In genomic region chr3:170867143-170867542, GRCh38 we compare ENCODE assay signal across 9 cellular contexts. TPM values are rescaled to one million over a fixed set of nuclear protein-coding genes. Genes with fewer than 3 reads are reported as not detected.
A peak's percentile ranks its signal among the peaks of the same experiment; 100 is the strongest.
DNase-seq lines count a peak whose midpoint lies in the region; ATAC-seq and TF ChIP-seq lines count a peak whose summit lies in the region.
"Had no signal": no experiment of that assay in that cellular context is flagged by ENCODE, and none has a peak within 500 bp of the region (broad histone marks: within the 10 kb centered on the region; RNA-seq: fewer than 3 reads in every experiment).

No MANE protein-coding gene starts in this region.

- H3K27ac ChIP-seq in SK-N-SH (ENCODE audit: low read depth in 2 of 2, low read length in 1 of 2): 0 out of 4 replicates have a peak overlapping the region, but pooled peaks of 1 of the 2 experiments have one; percentile 0
- H3K27ac ChIP-seq in HUES64 (ENCODE audit: low read depth, low read length): peak overlapping the region; percentile 1
- H3K27ac ChIP-seq in brain microvascular endothelial cell: no peak overlapping the region
- peak overlapping the region; percentile 30 for H3K27ac ChIP-seq in osteoblast (ENCODE audit: low read depth, low read length)
- no peak overlapping the region for H3K27ac ChIP-seq in upper lobe of left lung
- H3K27ac ChIP-seq in lower lobe of right lung: no peak overlapping the region

- 44% methylated on average over 1 of the region's 1 CpG for WGBS in SK-N-SH (ENCODE audit: low lambda C conversion rate)
- WGBS in HUES64: 76% methylated on average over 1 of the region's 1 CpG
- 38 to 39% methylated on average over 1 of the region's 1 CpG for WGBS in upper lobe of left lung, 2 donors

- CTCF ChIA-PET in SK-N-SH (lab: Yijun Ruan, JAX): no interaction called here

- no peak for TF ChIP-seq POLR2A in upper lobe of left lung (IDR thresholded peaks at IDR 0.05)

- no peaks in the 10 kb centered on the region for H3K27me3 ChIP-seq in SK-N-SH (ENCODE audit: insufficient read depth)
- no peaks in the 10 kb centered on the region for H3K27me3 ChIP-seq in HUES64 (ENCODE audit: insufficient read depth, low read length)
- no peaks in the 10 kb centered on the region for H3K27me3 ChIP-seq in brain microvascular endothelial cell (replicated peaks)
- no peaks in the 10 kb centered on the region for H3K27me3 ChIP-seq in osteoblast (ENCODE audit: insufficient read depth, low read length)
- no peaks in the 10 kb centered on the region for H3K27me3 ChIP-seq in upper lobe of left lung
- no peaks in the 10 kb centered on the region for H3K27me3 ChIP-seq in lower lobe of right lung (ENCODE audit: low read depth)
- H3K27me3 ChIP-seq in H7 (ENCODE audit: control insufficient read depth, insufficient read depth, low read length): no peaks in the 10 kb centered on the region

- H3K4me1 ChIP-seq in SK-N-SH (ENCODE audit: control insufficient read depth in 1 of 2, insufficient read depth in 2 of 2, low read depth in 1 of 2, low read length in 1 of 2): peaks cover 11 to 19% of the 10 kb centered on the region in 2 experiments; a peak in 3 of 4 replicates
- H3K4me1 ChIP-seq in HUES64 (ENCODE audit: insufficient read depth, low read length): 0 out of 2 replicates have a peak, but pooled peaks cover 3% of the 10 kb centered on the region
- H3K4me1 ChIP-seq in osteoblast (ENCODE audit: insufficient read depth, low read length): peaks cover 22% of the 10 kb centered on the region
- H3K4me1 ChIP-seq in upper lobe of left lung: peaks cover 20 to 30% (median 28%) of the 10 kb centered on the region in 4 donors
- H3K4me1 ChIP-seq in lower lobe of right lung: peaks cover 29% of the 10 kb centered on the region

- peak overlapping the region; percentile 93; the same call in 1 of the 2 replicates for H3K9ac ChIP-seq in SK-N-SH
- H3K9ac ChIP-seq in HUES64 (ENCODE audit: low read depth, low read length): peak overlapping the region; percentile 97; the same call in 1 of the 2 replicates

- H3K4me3 ChIP-seq in SK-N-SH (ENCODE audit: low read depth in 2 of 2, low read length in 1 of 2) (no peak overlapping the region; a peak in 1 of 4 replicates), HUES64 (ENCODE audit: low read length) (peak overlapping the region; percentile 76; the same call in 1 of the 2 replicates), brain microvascular endothelial cell (ENCODE audit: low read depth, low read length) (peak overlapping the region; percentile 90), osteoblast (ENCODE audit: insufficient read depth, low read length) (peak overlapping the region; percentile 38), upper lobe of left lung (peak overlapping the region in 1 of 4 donors; percentile 13), lower lobe of right lung (no peak overlapping the region), H7 (ENCODE audit: insufficient read depth, low read depth, low read length) (no peak overlapping the region)

- TF ChIP-seq EP300 in SK-N-SH (IDR thresholded peaks at IDR 0.05; ENCODE audit: borderline replicate concordance in 1 of 2, low read depth in 1 of 2, low read length in 1 of 2): no peak
- no peak for TF ChIP-seq EP300 in upper lobe of left lung (IDR thresholded peaks at IDR 0.05)

- TF ChIP-seq RAD21 in SK-N-SH (IDR thresholded peaks at IDR 0.05; ENCODE audit: low read length): no peak

- TF ChIP-seq CTCF in SK-N-SH (IDR thresholded peaks at IDR 0.05): no peak
- TF ChIP-seq CTCF in brain microvascular endothelial cell (IDR thresholded peaks at IDR 0.05; ENCODE audit: low read depth, low read length, missing control alignments): no peak
- no peak for TF ChIP-seq CTCF in osteoblast (IDR thresholded peaks at IDR 0.05; ENCODE audit: extremely low read depth, low read depth, low read length)
- no peak for TF ChIP-seq CTCF in upper lobe of left lung (IDR thresholded peaks at IDR 0.05)
- no peak for TF ChIP-seq CTCF in lower lobe of right lung (IDR thresholded peaks at IDR 0.05)

- POLR2A ChIA-PET in SK-N-SH (lab: Yijun Ruan, JAX): no interaction called here

- H4K20me1 ChIP-seq in SK-N-SH (ENCODE audit: insufficient read depth) (peaks cover 13% of the 10 kb centered on the region), osteoblast (ENCODE audit: insufficient read depth, low read length) (peaks cover 22% of the 10 kb centered on the region)

- DNase-seq in SK-N-SH (no peak), brain microvascular endothelial cell (no peak), osteoblast (ENCODE audit: insufficient read length, low spot score, missing footprints) (peak; percentile 36), upper lobe of left lung (no peak), lower lobe of right lung (no peak), H7 (no peak)
- DNase-seq: cerebellar nuclear complex had no signal

- peak overlapping the region; percentile 83; the same call in 1 of the 2 replicates for H3K4me2 ChIP-seq in SK-N-SH
- H3K4me2 ChIP-seq in osteoblast (ENCODE audit: insufficient read depth, low read length): peak overlapping the region; percentile 97

- H2AFZ ChIP-seq in SK-N-SH (ENCODE audit: low read depth) (no peak overlapping the region), osteoblast (ENCODE audit: low read length) (no peak overlapping the region)

- H3K36me3 ChIP-seq in SK-N-SH (replicated peaks in 1 of 2; ENCODE audit: control insufficient read depth in 1 of 2, insufficient read depth in 2 of 2, low read length in 1 of 2) (peaks cover 29 to 30% of the 10 kb centered on the region in 2 experiments), HUES64 (ENCODE audit: insufficient read depth, low read length) (peaks cover 41% of the 10 kb centered on the region), brain microvascular endothelial cell (replicated peaks) (peaks cover 34% of the 10 kb centered on the region), osteoblast (ENCODE audit: insufficient read depth, low read length) (peaks cover 32% of the 10 kb centered on the region), upper lobe of left lung (peaks cover 16 to 36% (median 23%) of the 10 kb centered on the region in 4 donors), lower lobe of right lung (peaks cover 36% of the 10 kb centered on the region), H7 (replicated peaks; ENCODE audit: control insufficient read depth, insufficient read depth, low read length) (peaks cover 8% of the 10 kb centered on the region)

- H3F3A ChIP-seq in SK-N-SH (replicated peaks; ENCODE audit: insufficient read depth): peaks cover 42% of the 10 kb centered on the region

- in situ Hi-C loops in brain microvascular endothelial cell (cut with HindIII; ENCODE audit: low pct_ligation_motif_present, low sequenced_read_pairs): no loop called here

- no peak for ATAC-seq in SK-N-SH treated with all-trans-retinoic acid at 6 μM for 48 hours
- no peak for ATAC-seq in upper lobe of left lung (ENCODE audit: low FRiP score in 2 of 2)
- no peak for ATAC-seq in lower lobe of right lung

- no peaks in the 10 kb centered on the region for H3K9me2 ChIP-seq in SK-N-SH

- H3K79me2 ChIP-seq in SK-N-SH (ENCODE audit: insufficient read depth) (peaks cover 25% of the 10 kb centered on the region), osteoblast (ENCODE audit: insufficient read depth, low read length) (peaks cover 13% of the 10 kb centered on the region)

- H3K9me3 ChIP-seq in SK-N-SH: no peaks in the 10 kb centered on the region
- no peaks in the 10 kb centered on the region for H3K9me3 ChIP-seq in HUES64 (ENCODE audit: insufficient read depth, low read depth, low read length)
- H3K9me3 ChIP-seq in osteoblast (ENCODE audit: low read depth, low read length): no peaks in the 10 kb centered on the region
- no peaks in the 10 kb centered on the region for H3K9me3 ChIP-seq in upper lobe of left lung
- no peaks in the 10 kb centered on the region for H3K9me3 ChIP-seq in lower lobe of right lung

- intact Hi-C loops in lower lobe of right lung (cut with DNase I): no loop called here

TF ChIP-seq in SK-N-SH, 30 proteins besides CTCF, POLR2A, EP300 and RAD21 (continues in another document):
- TF ChIP-seq JUND (IDR thresholded peaks at IDR 0.05): no peak
- TF ChIP-seq RCOR1 (IDR thresholded peaks at IDR 0.05; ENCODE audit: low read length): no peak

TF ChIP-seq in SK-N-SH treated with all-trans-retinoic acid at 6 μM for 48 hours, 23 proteins besides CTCF, POLR2A, EP300 and RAD21:
- TF ChIP-seq ISL1 (CRISPR knock-in tag; IDR thresholded peaks at IDR 0.05) (no peak), CREB5 (CRISPR knock-in tag; IDR thresholded peaks at IDR 0.05; ENCODE audit: low read depth) (no peak), TOX (CRISPR knock-in tag; IDR thresholded peaks at IDR 0.05; ENCODE audit: borderline replicate concordance) (no peak)

RNA-seq across cellular contexts. Expression of gene RPL22L1, which starts 2.9 kb away (rescaled TPM):
- 80.9 and 138 TPM in 2 replicates for polyA plus RNA-seq in SK-N-SH (2012; rRNA removed)
- polyA plus RNA-seq in SK-N-SH (2012; cell fraction: cytosol; rRNA removed): 156 and 256 TPM in 2 replicates
- polyA plus RNA-seq in SK-N-SH (2012; cell fraction: nucleus; rRNA removed): 21.1 and 39.6 TPM in 2 replicates
- 238 TPM for polyA plus RNA-seq in HUES64 (2013, experiment 1 of 2)
- polyA plus RNA-seq in HUES64 (2013, experiment 2 of 2): 241 TPM
- total RNA-seq in osteoblast (232 and 297 TPM in 2 replicates), upper lobe of left lung (10 to 100 TPM in 4 of 6 donors, 1 to 10 TPM in 2; 4.2 to 33.7 (median 29.0) TPM), lower lobe of right lung (25.3 TPM)
- total RNA-seq in H7 (2014; rRNA removed; shearing (Covaris generic)): 46.7 and 64.9 TPM in 2 replicates

RNA-seq across cellular contexts. Expression of gene EIF5A2, which starts 41.3 kb away (rescaled TPM):
- polyA plus RNA-seq in SK-N-SH (2012; rRNA removed): 2.7 and 4.0 TPM in 2 replicates
- polyA plus RNA-seq in SK-N-SH (2012; cell fraction: cytosol; rRNA removed): 4.8 and 4.9 TPM in 2 replicates
- polyA plus RNA-seq in SK-N-SH (2012; cell fraction: nucleus; rRNA removed): 1.9 and 2.5 TPM in 2 replicates
- polyA plus RNA-seq in HUES64 (2013, experiment 1 of 2): 5.5 TPM
- polyA plus RNA-seq in HUES64 (2013, experiment 2 of 2): 4.8 TPM
- total RNA-seq in osteoblast (12.3 and 13.3 TPM in 2 replicates), upper lobe of left lung (1 to 10 TPM in 4 of 6 donors, not detected in 2; 2.0 to 6.2 (median 2.9) TPM), lower lobe of right lung (6.7 TPM)
- 6.1 and 6.3 TPM in 2 replicates for total RNA-seq in H7 (2014; rRNA removed; shearing (Covaris generic))

Comparison
In these comparisons a context has a peak if more than half of its experiments do, and no peak if none do; other contexts are left out.
1. H3K27ac ChIP-seq: peak in HUES64 (single experiment) and osteoblast (single experiment); none in brain microvascular endothelial cell (single experiment), upper lobe of left lung (0 of 4) and lower lobe of right lung (single experiment).
2. H3K4me3 ChIP-seq: peak in HUES64 (single experiment), brain microvascular endothelial cell (single experiment) and osteoblast (single experiment); none in SK-N-SH (0 of 2), lower lobe of right lung (single experiment) and H7 (single experiment).